ENCODE assay signal across 27 cellular contexts in the genomic region with DNA sequence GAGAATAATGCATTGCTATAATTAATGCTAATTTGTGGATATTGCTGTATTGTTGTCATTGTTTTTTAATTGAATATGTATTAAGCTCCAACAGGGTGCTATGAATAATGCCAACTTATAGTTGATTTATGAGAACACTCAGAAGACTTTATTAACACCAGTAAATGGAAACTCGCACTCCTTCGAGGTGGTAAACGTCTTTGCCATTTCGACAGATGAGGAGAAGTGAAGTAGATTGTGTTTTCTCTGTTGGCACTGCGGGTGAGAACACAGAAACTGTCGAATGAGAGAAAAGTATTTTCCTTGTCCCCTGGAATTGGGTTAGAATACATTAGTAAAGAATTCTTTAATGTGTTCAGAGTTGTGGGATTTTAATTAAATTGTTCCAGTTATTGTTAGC.
"Had no signal": no experiment of that assay in that cellular context is flagged by ENCODE, and none has a peak within 500 bp of the region (broad histone marks: within the 10 kb centered on the region; RNA-seq: fewer than 3 reads in every experiment).

No MANE protein-coding gene starts in this region.

- H3K4me3 ChIP-seq: gastrocnemius medialis, heart left ventricle, left lung, right lobe of liver, stomach, testis, tibial nerve, upper lobe of left lung had no signal

- H3K27ac Mint-ChIP-seq: nephron progenitor cell; progenitor cell of endocrine pancreas; stimulated activated effector memory CD8-positive, alpha-beta T cell treated with anti-CD3 and anti-CD28 coated beads, Interleukin-12 subunit alpha, Interleukin-12 subunit beta, amount 100 ng/mL, for 72 hours had no signal

- H2AFZ ChIP-seq: parathyroid adenoma had no signal

- H3K27me3 ChIP-seq: gastrocnemius medialis, heart left ventricle, left lung, right lobe of liver, stomach, testis, tibial nerve, upper lobe of left lung had no signal

- H3K4me3 Mint-ChIP-seq: central memory CD8-positive, alpha-beta T cell; effector memory CD8-positive, alpha-beta T cell; naive thymus-derived CD8-positive, alpha-beta T cell; nephron progenitor cell; stimulated activated effector memory CD8-positive, alpha-beta T cell treated with anti-CD3 and anti-CD28 coated beads, Interleukin-12 subunit alpha, Interleukin-12 subunit beta, amount 100 ng/mL, for 72 hours had no signal

- ATAC-seq: effector memory CD8-positive, alpha-beta T cell; gastrocnemius medialis; heart left ventricle; left cardiac atrium; left lung; naive thymus-derived CD8-positive, alpha-beta T cell; right lobe of liver; stimulated activated effector memory CD8-positive, alpha-beta T cell treated with anti-CD3 and anti-CD28 coated beads, Interleukin-12 subunit alpha, Interleukin-12 subunit beta, amount 100 ng/mL, for 72 hours had no signal

- H3K9ac ChIP-seq: parathyroid adenoma had no signal

- H3K4me1 ChIP-seq: testis had no signal

- H3K36me3 ChIP-seq: gastrocnemius medialis, heart left ventricle, left lung, stomach, upper lobe of left lung had no signal

- H3K27me3 Mint-ChIP-seq: central memory CD8-positive, alpha-beta T cell; effector memory CD8-positive, alpha-beta T cell; naive thymus-derived CD8-positive, alpha-beta T cell; progenitor cell of endocrine pancreas had no signal

- H3K9me3 ChIP-seq: testis had no signal

- DNase-seq: cortex of kidney; effector memory CD8-positive, alpha-beta T cell; gastrocnemius medialis; heart left ventricle; hippocampal formation; left cardiac atrium; left lung; mesendoderm; midbrain; naive thymus-derived CD8-positive, alpha-beta T cell; nephron progenitor cell; occipital lobe; right lobe of liver; small intestine; stimulated activated CD4-positive, alpha-beta T cell treated with anti-CD3 and anti-CD28 coated beads, Interleukin-12 subunit alpha, Interleukin-12 subunit beta, amount 100 ng/mL, for 4 hours; stimulated activated CD4-positive, alpha-beta T cell treated with anti-CD3 and anti-CD28 coated beads, Interleukin-1b, Interleukin-23, amount 100 ng/mL, for 48 hours; stimulated activated CD4-positive, alpha-beta T cell treated with anti-CD3 and anti-CD28 coated beads, Interleukin-4, amount 100 ng/mL, for 1 hour; stimulated activated naive CD4-positive, alpha-beta T cell treated with Interleukin-2 at 50 U/mL for 16 hours; stomach; substantia nigra; testis; upper lobe of left lung had no signal

- H3K4me1 Mint-ChIP-seq: nephron progenitor cell had no signal

- H3K27ac ChIP-seq: gastrocnemius medialis, parathyroid adenoma, right lobe of liver, testis, tibial nerve had no signal
